Comparison of ENCODE assay signal across 8 cellular contexts in the genomic region with DNA sequence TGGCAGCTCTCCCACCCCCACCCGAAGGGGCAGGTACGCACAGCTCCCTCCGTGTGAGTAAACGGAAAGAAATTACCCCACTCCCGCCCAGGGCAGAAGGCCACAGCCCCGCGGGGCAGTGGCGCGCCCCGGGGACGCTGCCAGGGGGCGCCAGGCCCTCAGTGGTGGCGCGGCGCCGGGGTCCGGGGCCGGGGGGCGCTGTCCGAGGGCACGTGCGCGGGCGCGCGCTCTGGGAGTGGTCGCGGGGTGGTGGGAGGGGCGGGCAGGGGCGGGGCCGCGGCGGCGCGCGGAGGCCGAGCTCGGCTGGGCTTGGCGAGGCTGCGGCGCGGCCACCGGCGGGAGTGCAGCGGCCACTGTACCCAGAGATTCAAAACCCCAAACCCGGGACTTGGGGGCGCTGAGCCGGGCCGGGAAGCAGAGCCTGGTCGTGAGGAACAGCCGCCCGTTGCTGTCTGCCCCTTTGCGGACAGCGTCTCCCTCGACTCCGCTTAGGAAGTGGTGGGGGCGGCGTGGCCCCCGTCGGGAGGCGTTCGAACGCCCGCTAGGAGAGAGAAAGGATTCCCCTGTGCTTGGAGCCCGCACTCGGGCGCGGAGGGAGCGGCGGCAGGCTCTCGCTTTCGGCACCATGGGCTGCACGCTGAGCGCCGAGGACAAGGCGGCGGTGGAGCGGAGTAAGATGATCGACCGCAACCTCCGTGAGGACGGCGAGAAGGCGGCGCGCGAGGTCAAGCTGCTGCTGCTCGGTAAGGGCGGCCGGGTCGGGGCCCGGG. TPM values are rescaled to one million over a fixed set of nuclear protein-coding genes. Genes with fewer than 3 reads are reported as not detected.
DNase-seq lines count a peak whose midpoint lies in the region; ATAC-seq and TF ChIP-seq lines count a peak whose summit lies in the region.

A gene (plus strand): TSS at position 296 of the 770 bp plus-strand sequence. CDS start 330 bp downstream, at position 626.

- no peak for TF ChIP-seq POLR2A in breast epithelium (IDR thresholded peaks at IDR 0.05)

- H3K9ac ChIP-seq in HUES6 (ENCODE audit: low read length) (peak within 1 kb of the TSS; percentile 79), iPS-15b (ENCODE audit: low read depth, low read length) (peak within 1 kb of the TSS; percentile 93)

- DNase-seq in 8988T (peak; percentile 51), GM12865 (ENCODE audit: low read depth) (peak; percentile 16), SJCRH30 (peak; percentile 86 to 88), breast epithelium (ENCODE audit: low spot score in 2 of 2) (peak in 1 of 2 donors; percentile 23), retina (peak; percentile 93)

- peaks cover 27% of the 10 kb centered on the region for H3K4me1 ChIP-seq in HUES6 (ENCODE audit: control insufficient read depth, insufficient read depth, low read length)
- peaks cover 7% of the 10 kb centered on the region; the same call in 1 of the 2 replicates for H3K4me1 ChIP-seq in SJCRH30
- no peaks in the 10 kb centered on the region for H3K4me1 ChIP-seq in breast epithelium
- peaks cover 9% of the 10 kb centered on the region for H3K4me1 ChIP-seq in iPS-15b (ENCODE audit: control insufficient read depth, insufficient read depth, low read length)

- intact Hi-C loops in breast epithelium (cut with DNase I; ENCODE audit: low total_unique reads) = no loop called here

- H3K36me3 ChIP-seq in HUES6 (ENCODE audit: control insufficient read depth, insufficient read depth, low read length) = no peaks in the 10 kb centered on the region
- no peaks in the 10 kb centered on the region for H3K36me3 ChIP-seq in SJCRH30
- H3K36me3 ChIP-seq in breast epithelium = no peaks in the 10 kb centered on the region
- H3K36me3 ChIP-seq in iPS-15b (ENCODE audit: control insufficient read depth, insufficient read depth, low read length) = no peaks in the 10 kb centered on the region

- H3K4me3 ChIP-seq in GM12865 (ENCODE audit: low read depth, low read length) = peak within 1 kb of the TSS; percentile 21; the same call in 1 of the 2 replicates
- peak within 1 kb of the TSS; percentile 81 for H3K4me3 ChIP-seq in HUES6 (ENCODE audit: low read depth, low read length)
- peak within 1 kb of the TSS; percentile 96 for H3K4me3 ChIP-seq in SJCRH30
- peak within 1 kb of the TSS; percentile 82 to 92 (median 86) for H3K4me3 ChIP-seq in breast epithelium
- H3K4me3 ChIP-seq in iPS-15b (ENCODE audit: low read depth, low read length) = peak within 1 kb of the TSS; percentile 94

- peak within 1 kb of the TSS; percentile 87; the same call in 1 of the 2 replicates for H3K27ac ChIP-seq in HUES6 (ENCODE audit: low read depth, low read length)
- peak within 1 kb of the TSS; percentile 84 for H3K27ac ChIP-seq in SJCRH30
- peak within 1 kb of the TSS; percentile 87 to 89 for H3K27ac ChIP-seq in breast epithelium

- H3K27me3 ChIP-seq in HUES6 (ENCODE audit: control insufficient read depth, insufficient read depth, low read length) (no peaks in the 10 kb centered on the region; the same call in 1 of the 2 replicates), SJCRH30 (no peaks in the 10 kb centered on the region), breast epithelium (no peaks in the 10 kb centered on the region), iPS-15b (ENCODE audit: control insufficient read depth, insufficient read depth, low read length) (peaks cover 11% of the 10 kb centered on the region)

- no peak for TF ChIP-seq CTCF in GM12865 (IDR thresholded peaks at IDR 0.05; ENCODE audit: insufficient read depth, low read depth, low read length, missing control alignments)
- no peak for TF ChIP-seq CTCF in breast epithelium (IDR thresholded peaks at IDR 0.05)

- ATAC-seq in GM18517 (IDR thresholded peaks at IDR 0.05; ENCODE audit: unreplicated experiment) = no peak

- H3K9me3 ChIP-seq in HUES6 (ENCODE audit: control insufficient read depth, insufficient read depth, low read depth, low read length) (no peaks in the 10 kb centered on the region), SJCRH30 (replicated peaks) (peaks cover 6% of the 10 kb centered on the region; the same call in 1 of the 2 replicates), breast epithelium (no peaks in the 10 kb centered on the region), iPS-15b (ENCODE audit: control insufficient read depth, insufficient read depth, low read length) (no peaks in the 10 kb centered on the region)

RNA-seq across cellular contexts. Expression of the gene that starts here (rescaled TPM):
- total RNA-seq in SJCRH30 (2014; rRNA removed; shearing (Covaris generic)) = 39.4 and 44.0 TPM in 2 replicates
- 10 to 100 TPM; 25.6 to 75.2 (median 27.5) TPM for total RNA-seq in breast epithelium

Comparison
In these comparisons a context has a peak if more than half of its experiments do, and no peak if none do; other contexts are left out.
1. H3K4me3 ChIP-seq: peak in every context shown above with its lines; median percentile 96 in SJCRH30; 94 in iPS-15b; 86 in breast epithelium; 81 in HUES6; 21 in GM12865.